In the genomic region with DNA sequence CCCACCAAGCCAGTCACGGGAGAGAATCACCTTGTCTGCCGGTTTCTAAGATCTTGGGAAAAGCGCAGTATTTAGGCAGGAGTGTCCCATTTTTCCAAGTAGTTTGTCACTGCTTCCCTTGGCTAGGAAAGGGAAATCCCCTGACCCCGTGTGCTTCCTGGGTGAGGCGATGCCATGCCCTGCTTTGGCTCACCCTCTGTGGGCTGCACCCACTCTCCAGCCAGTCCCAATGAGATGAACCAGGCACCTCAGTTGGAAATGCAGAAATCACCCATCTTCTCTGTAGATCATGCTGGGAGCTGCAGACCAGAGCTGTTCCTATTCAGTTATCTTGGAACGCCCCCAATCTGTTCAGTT, we compare ENCODE assay signal across 27 cellular contexts.
"Had no signal": no experiment of that assay in that cellular context is flagged by ENCODE, and none has a peak within 500 bp of the region (broad histone marks: within the 10 kb centered on the region; RNA-seq: fewer than 3 reads in every experiment).

No MANE protein-coding gene starts in this region.

- H3K36me3 ChIP-seq: stomach, suprapubic skin, thoracic aorta, thyroid gland, tibial artery, tibial nerve, transverse colon, upper lobe of left lung, upper lobe of right lung, uterus, vagina had no signal

- H3K9me3 ChIP-seq: testis, thyroid gland, uterus, vagina had no signal

- H3K27me3 ChIP-seq: stomach, suprapubic skin, testis, thyroid gland, tibial artery, tibial nerve, transverse colon, upper lobe of left lung, upper lobe of right lung, uterus, vagina had no signal

- ATAC-seq: stimulated activated effector memory CD8-positive, alpha-beta T cell treated with anti-CD3 and anti-CD28 coated beads, Interleukin-12 subunit alpha, Interleukin-12 subunit beta, amount 100 ng/mL, for 72 hours; stimulated activated memory B cell treated with anti-CD40 and anti-IgM and Interleukin-4, amounts not matched to agents 10 μg/mL and 1 μg/mL and 100 μg/mL, for 72 hours; stimulated activated naive B cell treated with anti-CD40 and anti-IgM and Interleukin-4, amounts not matched to agents 10 μg/mL and 1 μg/mL and 100 μg/mL, for 72 hours; stimulated activated naive CD8-positive, alpha-beta T cell treated with anti-CD3 and anti-CD28 coated beads, Interleukin-15, amount 100 ng/mL, for 72 hours; stimulated activated naive CD8-positive, alpha-beta T cell treated with anti-CD3 and anti-CD28 coated beads, Interleukin-15, Interleukin-2, amounts not matched to agents 100 U/mL and 50 U/mL, for 24 hours; upper lobe of right lung had no signal

- DNase-seq: stimulated activated CD4-positive, alpha-beta T cell treated with anti-CD3 and anti-CD28 coated beads, Interleukin-2, amount 100 ng/mL, for 48 hours; stimulated activated CD4-positive, alpha-beta T cell treated with anti-CD3 and anti-CD28 coated beads, Interleukin-4, amount 100 ng/mL, for 1 hour; stimulated activated CD4-positive, alpha-beta T cell treated with anti-CD3 and anti-CD28 coated beads, Interleukin-4, amount 100 ng/mL, for 24 hours; stimulated activated CD4-positive, alpha-beta T cell treated with anti-CD3 and anti-CD28 coated beads, Interleukin-4, amount 100 ng/mL, for 4 hours; stimulated activated CD8-positive, alpha-beta memory T cell treated with anti-CD3 and anti-CD28 coated beads, Interleukin-4, amount 100 ng/mL, for 48 hours; stimulated activated naive B cell treated with anti-CD40 and anti-IgM and Interleukin-4, amounts not matched to agents 10 μg/mL and 1 μg/mL and 100 μg/mL, for 72 hours; stimulated activated naive CD4-positive, alpha-beta T cell; stimulated activated naive CD4-positive, alpha-beta T cell treated with Interleukin-2 at 50 U/mL for 16 hours; stimulated activated naive CD8-positive, alpha-beta T cell treated with anti-CD3 and anti-CD28 coated beads, Interleukin-15, amount 100 ng/mL, for 72 hours; stimulated activated naive CD8-positive, alpha-beta T cell treated with anti-CD3 and anti-CD28 coated beads, Interleukin-15, Interleukin-2, amounts not matched to agents 100 U/mL and 50 U/mL, for 24 hours; stomach; substantia nigra; testis; thyroid gland; tibial artery; trophoblast cell; upper lobe of left lung; upper lobe of right lung; uterus had no signal

- H3K4me1 ChIP-seq: stomach, suprapubic skin, testis, thyroid gland, tibial artery, tibial nerve, transverse colon, upper lobe of left lung, upper lobe of right lung, uterus, vagina had no signal

- H3K4me3 ChIP-seq: stomach, suprapubic skin, testis, thoracic aorta, thyroid gland, tibial artery, tibial nerve, transverse colon, upper lobe of left lung, upper lobe of right lung, uterus, vagina had no signal

- H3K27ac ChIP-seq: stomach, suprapubic skin, testis, thoracic aorta, thyroid gland, tibial artery, tibial nerve, transverse colon, upper lobe of left lung, upper lobe of right lung, uterus, vagina had no signal

- FAIRE-seq: urothelium cell line had no signal
